Comparison of ENCODE assay signal across 1 cellular context in the genomic region with DNA sequence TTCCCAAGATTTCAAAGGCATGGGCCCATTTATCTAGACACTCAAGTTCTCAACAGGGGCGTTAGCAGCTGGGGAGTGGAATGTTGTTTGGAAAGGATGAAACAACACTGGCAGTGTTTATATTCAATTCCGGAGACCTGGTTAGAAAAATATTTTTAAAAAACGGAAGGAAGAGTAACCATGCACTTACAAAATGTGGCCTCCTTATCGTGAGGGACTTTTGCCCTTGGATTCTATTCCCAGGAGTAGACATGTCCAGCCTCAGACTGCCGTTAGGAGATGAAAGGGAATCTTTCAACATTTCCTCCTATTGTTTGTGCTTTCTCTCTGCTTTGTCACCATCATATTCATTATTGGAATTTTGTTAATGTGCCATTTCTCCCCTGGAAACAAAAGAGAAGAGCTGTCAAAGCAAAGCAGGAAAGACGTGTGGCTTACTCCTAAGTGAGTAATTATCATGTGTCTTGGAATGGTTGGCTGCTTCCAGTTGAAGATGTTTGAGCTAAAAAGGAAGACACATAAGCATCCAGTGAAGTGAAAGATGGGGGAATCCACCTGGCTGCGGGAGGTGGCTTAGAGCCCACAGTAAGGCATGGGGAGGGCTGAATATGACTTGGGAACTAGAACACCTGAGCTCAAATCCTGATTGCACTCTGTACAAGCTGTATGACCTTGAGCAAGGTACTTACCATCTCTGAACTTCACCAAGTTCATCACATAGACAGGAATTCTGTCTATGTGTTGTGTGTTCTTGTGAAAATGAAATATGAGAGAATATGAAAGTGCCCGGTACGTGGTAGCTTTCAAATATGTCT.
TF ChIP-seq lines count a peak whose summit lies in the region.

No MANE protein-coding gene starts in this region.

TF ChIP-seq in liver, 16 proteins besides CTCF, POLR2A, EP300 and RAD21 (continued from another document):
- TF ChIP-seq REST (IDR thresholded peaks at IDR 0.05), result no peak
- no peak for TF ChIP-seq HNF4A (conservative IDR thresholded peaks at IDR 0.05)
- TF ChIP-seq YY1 (IDR thresholded peaks at IDR 0.05), result no peak
- no peak for TF ChIP-seq GABPA (IDR thresholded peaks at IDR 0.05 in 1 of 2, conservative IDR thresholded peaks at IDR 0.05 in 1 of 2)
- no peak for TF ChIP-seq SP1 (IDR thresholded peaks at IDR 0.05)
- TF ChIP-seq, protein P1, sequence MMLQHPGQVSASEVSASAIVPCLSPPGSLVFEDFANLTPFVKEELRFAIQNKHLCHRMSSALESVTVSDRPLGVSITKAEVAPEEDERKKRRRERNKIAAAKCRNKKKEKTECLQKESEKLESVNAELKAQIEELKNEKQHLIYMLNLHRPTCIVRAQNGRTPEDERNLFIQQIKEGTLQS (IDR thresholded peaks at IDR 0.05), result no peak
- TF ChIP-seq, protein P2, sequence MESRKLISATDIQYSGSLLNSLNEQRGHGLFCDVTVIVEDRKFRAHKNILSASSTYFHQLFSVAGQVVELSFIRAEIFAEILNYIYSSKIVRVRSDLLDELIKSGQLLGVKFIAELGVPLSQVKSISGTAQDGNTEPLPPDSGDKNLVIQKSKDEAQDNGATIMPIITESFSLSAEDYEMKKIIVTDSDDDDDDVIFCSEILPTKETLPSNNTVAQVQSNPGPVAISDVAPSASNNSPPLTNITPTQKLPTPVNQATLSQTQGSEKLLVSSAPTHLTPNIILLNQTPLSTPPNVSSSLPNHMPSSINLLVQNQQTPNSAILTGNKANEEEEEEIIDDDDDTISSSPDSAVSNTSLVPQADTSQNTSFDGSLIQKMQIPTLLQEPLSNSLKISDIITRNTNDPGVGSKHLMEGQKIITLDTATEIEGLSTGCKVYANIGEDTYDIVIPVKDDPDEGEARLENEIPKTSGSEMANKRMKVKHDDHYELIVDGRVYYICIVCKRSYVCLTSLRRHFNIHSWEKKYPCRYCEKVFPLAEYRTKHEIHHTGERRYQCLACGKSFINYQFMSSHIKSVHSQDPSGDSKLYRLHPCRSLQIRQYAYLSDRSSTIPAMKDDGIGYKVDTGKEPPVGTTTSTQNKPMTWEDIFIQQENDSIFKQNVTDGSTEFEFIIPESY (IDR thresholded peaks at IDR 0.05), result no peak
- TF ChIP-seq HNF4G (IDR thresholded peaks at IDR 0.05), result no peak
- peak; percentile 56 for TF ChIP-seq NR2F2 (IDR thresholded peaks at IDR 0.05)
TF ChIP-seq in liver: peak in this region for 2.
